ENCODE assay signal across 28 cellular contexts in genomic region chr11:92002568-92002967, GRCh38.
"Had no signal": no experiment of that assay in that cellular context is flagged by ENCODE, and none has a peak within 500 bp of the region (broad histone marks: within the 10 kb centered on the region; RNA-seq: fewer than 3 reads in every experiment).

No MANE protein-coding gene starts in this region.

- H3K9me3 ChIP-seq: left lung, lower lobe of right lung, pancreas, prostate gland, transverse colon, upper lobe of left lung, vagina had no signal

- H3K27ac ChIP-seq: left lung, lower lobe of right lung, pancreas, prostate gland, skin epidermis, transverse colon, upper lobe of left lung, vagina had no signal

- DNase-seq: hypothalamus; immature natural killer cell; kidney; left colon; left lung; lower lobe of right lung; mammary epithelial cell; mesenchymal stem cell; naive thymus-derived CD8-positive, alpha-beta T cell; nucleus accumbens; pancreas; posterior cingulate gyrus; retina; right cardiac atrium; stimulated activated CD4-positive, alpha-beta T cell treated with anti-CD3 and anti-CD28 coated beads, Interleukin-12 subunit alpha, Interleukin-12 subunit beta, amount 100 ng/mL, for 4 hours; stimulated activated CD4-positive, alpha-beta T cell treated with anti-CD3 and anti-CD28 coated beads, Interleukin-15, amount 100 ng/mL, for 24 hours; stimulated activated CD4-positive, alpha-beta T cell treated with anti-CD3 and anti-CD28 coated beads, Interleukin-2, amount 100 ng/mL, for 24 hours; stimulated activated CD4-positive, alpha-beta T cell treated with anti-CD3 and anti-CD28 coated beads, Interleukin-4, amount 100 ng/mL, for 1 hour; stimulated activated naive CD4-positive, alpha-beta T cell; stimulated activated naive CD8-positive, alpha-beta T cell treated with anti-CD3 and anti-CD28 coated beads, Interleukin-15, amount 100 ng/mL, for 72 hours; substantia nigra; transverse colon; upper lobe of left lung had no signal

- H3K36me3 ChIP-seq: left lung, lower lobe of right lung, pancreas, prostate gland, transverse colon, upper lobe of left lung, vagina had no signal

- H3K4me1 ChIP-seq: left lung, lower lobe of right lung, pancreas, prostate gland, transverse colon, upper lobe of left lung, vagina had no signal

- H3K27me3 ChIP-seq: left lung, pancreas, transverse colon, upper lobe of left lung, vagina had no signal

- H3K4me3 ChIP-seq: left lung, lower lobe of right lung, pancreas, prostate gland, skin epidermis, transverse colon, upper lobe of left lung, vagina had no signal

- ATAC-seq: left colon; left lung; lower lobe of right lung; naive thymus-derived CD8-positive, alpha-beta T cell; pancreas; right cardiac atrium; sciatic nerve; stimulated activated effector memory CD8-positive, alpha-beta T cell treated with anti-CD3 and anti-CD28 coated beads, Interleukin-12 subunit alpha, Interleukin-12 subunit beta, amount 100 ng/mL, for 72 hours; stimulated activated naive CD8-positive, alpha-beta T cell treated with anti-CD3 and anti-CD28 coated beads, Interleukin-15, amount 100 ng/mL, for 72 hours had no signal
